Comparison of ENCODE assay signal across 1 cellular context in the genomic region with DNA sequence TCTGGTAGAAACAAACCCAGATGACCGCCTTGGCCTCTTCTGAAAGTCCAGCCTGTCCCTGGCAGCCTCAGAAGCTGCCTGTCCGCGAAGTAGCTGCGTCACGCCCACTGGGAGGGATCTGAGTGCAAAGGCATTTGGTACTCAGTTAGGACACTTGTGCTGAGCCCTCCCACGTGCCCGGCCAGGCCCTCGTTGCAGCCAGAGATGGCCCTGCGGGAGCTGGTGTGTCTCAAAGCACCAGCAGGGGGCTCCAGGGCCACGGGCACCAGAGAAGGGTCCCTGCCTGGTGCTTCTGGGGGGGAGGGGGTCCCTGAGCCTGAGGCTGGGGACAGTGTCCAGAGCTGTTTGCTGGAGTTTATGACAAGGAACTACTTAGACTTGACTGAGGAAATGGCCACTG.
TF ChIP-seq lines count a peak whose summit lies in the region.

No MANE protein-coding gene starts in this region.

TF ChIP-seq in GM12878, 131 proteins besides CTCF, POLR2A, EP300 and RAD21:
- TF ChIP-seq NFXL1 (IDR thresholded peaks at IDR 0.05; ENCODE audit: borderline replicate concordance) (no peak), BHLHE40 (IDR thresholded peaks at IDR 0.05; ENCODE audit: borderline replicate concordance in 1 of 2, low read depth in 2 of 2, low read length in 1 of 2) (peak in 1 of 2 experiments; percentile 11; a peak in 1 of 4 replicates)
